ENCODE assay signal across 9 cellular contexts in the genomic region with DNA sequence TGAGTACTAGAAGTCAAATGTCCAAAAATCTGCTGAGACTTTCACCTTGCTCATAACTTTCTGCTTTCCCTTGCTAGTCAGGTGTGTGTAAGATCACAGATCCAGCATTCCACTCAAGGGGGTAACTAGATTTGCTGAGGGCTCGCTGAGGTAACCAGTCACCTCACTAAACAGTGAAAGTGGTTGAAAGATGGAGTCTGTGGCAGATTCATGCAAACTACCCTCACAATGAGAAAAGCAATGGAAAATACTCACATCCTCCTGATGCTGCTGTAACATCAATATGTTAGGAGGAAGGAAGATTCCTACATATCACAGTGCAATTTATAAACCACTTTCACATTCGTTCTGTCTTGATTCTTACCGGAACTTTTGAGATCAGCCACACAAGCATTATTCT.
DNase-seq lines count a peak whose midpoint lies in the region; ATAC-seq and TF ChIP-seq lines count a peak whose summit lies in the region.
"Had no signal": no experiment of that assay in that cellular context is flagged by ENCODE, and none has a peak within 500 bp of the region (broad histone marks: within the 10 kb centered on the region; RNA-seq: fewer than 3 reads in every experiment).

No MANE protein-coding gene starts in this region.

- no peak for TF ChIP-seq EP300 in tibial nerve (IDR thresholded peaks at IDR 0.05)

- H3K4me3 ChIP-seq in colonic mucosa (no peak overlapping the region), tibial nerve (no peak overlapping the region)

- H3K4me1 ChIP-seq in colonic mucosa (no peaks in the 10 kb centered on the region), tibial nerve (peaks cover 0 to 6% (median 3%) of the 10 kb centered on the region in 4 donors)

- H3K27ac ChIP-seq in colonic mucosa (peak overlapping the region; percentile 48), tibial nerve (no peak overlapping the region)

- H3K27me3 ChIP-seq in colonic mucosa (no peaks in the 10 kb centered on the region), tibial nerve (no peaks in the 10 kb centered on the region)

- intact Hi-C loops in colonic mucosa (cut with DNase I), result no loop called here

- ATAC-seq in GM18498 (IDR thresholded peaks at IDR 0.05; ENCODE audit: unreplicated experiment) (peak; percentile 45), GM21447 (IDR thresholded peaks at IDR 0.05; ENCODE audit: unreplicated experiment) (peak; percentile 47), HG03460 (IDR thresholded peaks at IDR 0.05; ENCODE audit: unreplicated experiment) (peak; percentile 26), GM19397 (IDR thresholded peaks at IDR 0.05; ENCODE audit: unreplicated experiment) (no peak)

- TF ChIP-seq POLR2A in tibial nerve (IDR thresholded peaks at IDR 0.05), result no peak

- TF ChIP-seq CTCF in colonic mucosa (IDR thresholded peaks at IDR 0.05) (no peak), tibial nerve (IDR thresholded peaks at IDR 0.05) (no peak)

- WGBS in tibial nerve, 2 donors, result 76 to 89% methylated on average over 3 of the region's 3 CpGs

- no peak overlapping the region for H3K9ac ChIP-seq in colonic mucosa (ENCODE audit: low read depth in 2 of 2, low read length in 2 of 2)

- no peaks in the 10 kb centered on the region for H3K36me3 ChIP-seq in colonic mucosa
- no peaks in the 10 kb centered on the region for H3K36me3 ChIP-seq in tibial nerve

- DNase-seq in colonic mucosa (no peak), tibial nerve (ENCODE audit: low spot score in 2 of 2) (no peak)
- no peak for DNase-seq in effector CD4-positive, alpha-beta T cell
- no peak for DNase-seq in activated CD4-positive, CD25-positive, alpha-beta regulatory T cell treated with anti-CD3 and anti-CD28 coated beads, Interleukin-2, amount 50 U/mL, for 72 hours
- DNase-seq: NCI-H2029 treated with DMSO at 0.1 percent for 48 hours had no signal

- H3K9me3 ChIP-seq in colonic mucosa (no peaks in the 10 kb centered on the region), tibial nerve (peaks cover 0 to 6% (median 0%) of the 10 kb centered on the region in 4 donors)
